In genomic region chr2:190158798-190159434, GRCh38 we compare ENCODE assay signal across 1 cellular context.
TF ChIP-seq lines count a peak whose summit lies in the region.

No MANE protein-coding gene starts in this region.

TF ChIP-seq in H1, 55 proteins besides CTCF, POLR2A, EP300 and RAD21 (continued from another document):
- no peak for TF ChIP-seq CHD7 (IDR thresholded peaks at IDR 0.05; ENCODE audit: insufficient replicate concordance, low read length)
- no peak for TF ChIP-seq CHD1 (IDR thresholded peaks at IDR 0.05; ENCODE audit: low read depth, low read length)
- TF ChIP-seq KDM5A (IDR thresholded peaks at IDR 0.05; ENCODE audit: low read length) = no peak
- TF ChIP-seq SP2 (IDR thresholded peaks at IDR 0.05; ENCODE audit: low read length) = no peak
- no peak for TF ChIP-seq ATF3 (IDR thresholded peaks at IDR 0.05; ENCODE audit: insufficient read depth, low read depth, low read length)
- no peak for TF ChIP-seq EGR1 (IDR thresholded peaks at IDR 0.05; ENCODE audit: borderline replicate concordance, low read depth, low read length)
- TF ChIP-seq SIN3A (conservative IDR thresholded peaks at IDR 0.05 in 1 of 2, IDR thresholded peaks at IDR 0.05 in 1 of 2; ENCODE audit: low read depth in 1 of 2, low read length in 2 of 2) = no peak
- no peak for TF ChIP-seq JUND (IDR thresholded peaks at IDR 0.05; ENCODE audit: low read length)
TF ChIP-seq in H1: peak in this region for 0.
